In genomic region chr12:130826151-130826801, GRCh38 we compare ENCODE assay signal across 7 cellular contexts. TPM values are rescaled to one million over a fixed set of nuclear protein-coding genes. Genes with fewer than 3 reads are reported as not detected.
A peak's percentile ranks its signal among the peaks of the same experiment; 100 is the strongest.
DNase-seq lines count a peak whose midpoint lies in the region; ATAC-seq, FAIRE-seq and TF ChIP-seq lines count a peak whose summit lies in the region.

No MANE protein-coding gene starts in this region.

- no peaks in the 10 kb centered on the region for H3K27me3 ChIP-seq in gastroesophageal sphincter
- H3K27me3 ChIP-seq in sigmoid colon, result no peaks in the 10 kb centered on the region

- ATAC-seq in gastroesophageal sphincter (peak; percentile 86), GM18861 (IDR thresholded peaks at IDR 0.05; ENCODE audit: unreplicated experiment) (no peak), HG03439 (IDR thresholded peaks at IDR 0.05; ENCODE audit: unreplicated experiment) (no peak)

- H3K9me3 ChIP-seq in OCI-LY7 (ENCODE audit: low read length) (no peaks in the 10 kb centered on the region), gastroesophageal sphincter (no peaks in the 10 kb centered on the region), sigmoid colon (no peaks in the 10 kb centered on the region)

- WGBS in gastroesophageal sphincter (ENCODE audit: low coverage in 1 of 2), 2 donors, result 65 to 68% methylated on average over 5 to 10 of the region's 21 CpGs
- WGBS in sigmoid colon, 2 donors, result 67 to 74% methylated on average over 21 of the region's 21 CpGs

- H3K4me1 ChIP-seq in OCI-LY7 (ENCODE audit: insufficient read depth, low read length, poor library complexity, severe bottlenecking), result peaks cover 8% of the 10 kb centered on the region
- H3K4me1 ChIP-seq in gastroesophageal sphincter, result peaks cover 0 to 49% (median 13%) of the 10 kb centered on the region in 3 donors
- peaks cover 0 to 24% (median 15%) of the 10 kb centered on the region in 4 donors for H3K4me1 ChIP-seq in sigmoid colon

- no peak for TF ChIP-seq EP300 in gastroesophageal sphincter (IDR thresholded peaks at IDR 0.05)
- no peak for TF ChIP-seq EP300 in sigmoid colon (IDR thresholded peaks at IDR 0.05)

- intact Hi-C loops in OCI-LY7 (cut with micrococcal nuclease; ENCODE audit: unreplicated experiment) (loop anchor here (10.0 kb wide), 1 partner anchor 309 kb away; no protein-coding TSS in a partner anchor), sigmoid colon (cut with DNase I) (no loop called here)

- no peaks in the 10 kb centered on the region for H4K20me1 ChIP-seq in OCI-LY7 (ENCODE audit: insufficient read depth, low read length)

- no peak overlapping the region for H2AFZ ChIP-seq in OCI-LY7 (ENCODE audit: low read length)

- TF ChIP-seq POLR2A in GM12891 (IDR thresholded peaks at IDR 0.05; ENCODE audit: low read depth, low read length) (no peak), gastroesophageal sphincter (IDR thresholded peaks at IDR 0.05) (no peak), sigmoid colon (IDR thresholded peaks at IDR 0.05) (no peak)

- peaks cover 33% of the 10 kb centered on the region; the same call in 1 of the 2 replicates for H3K36me3 ChIP-seq in OCI-LY7 (ENCODE audit: insufficient read depth, low read length)
- peaks cover 0 to 32% of the 10 kb centered on the region in 2 donors for H3K36me3 ChIP-seq in gastroesophageal sphincter
- H3K36me3 ChIP-seq in sigmoid colon, result peaks cover 4 to 19% (median 7%) of the 10 kb centered on the region in 4 donors

- no peak overlapping the region for H3K27ac ChIP-seq in OCI-LY7 (ENCODE audit: low read depth, low read length, poor library complexity, severe bottlenecking)
- H3K27ac ChIP-seq in gastroesophageal sphincter, result peak overlapping the region in 3 of 4 donors; percentile 42 to 77 (median 72)
- H3K27ac ChIP-seq in sigmoid colon, result peak overlapping the region in 2 of 4 donors; percentile 37 to 74

- H3K79me2 ChIP-seq in OCI-LY7 (ENCODE audit: insufficient read depth, low read depth, low read length), result no peaks in the 10 kb centered on the region

- no peak overlapping the region for H3K4me2 ChIP-seq in OCI-LY7 (ENCODE audit: low read length)

- CTCF ChIA-PET in OCI-LY7 (lab: Charles Lee; ENCODE audit: unreplicated experiment), result interaction anchor here (0.6 to 0.9 kb wide), 2 partner anchors 10 to 31 kb away, joined by 3 read pairs; no protein-coding TSS in a partner anchor

- POLR2A ChIA-PET in OCI-LY7 (lab: Charles Lee), result interaction anchor here (0.6 to 1.3 kb wide), 3 partner anchors 9 to 71 kb away, joined by 3 to 6 read pairs (median 3); no protein-coding TSS in a partner anchor

- H3K9me2 ChIP-seq in OCI-LY7 (ENCODE audit: insufficient read depth, low read length), result no peaks in the 10 kb centered on the region

- no peak overlapping the region for H3K4me3 ChIP-seq in OCI-LY7 (ENCODE audit: low read depth, low read length, poor library complexity, severe bottlenecking)
- H3K4me3 ChIP-seq in gastroesophageal sphincter, result no peak overlapping the region
- no peak overlapping the region for H3K4me3 ChIP-seq in sigmoid colon

- FAIRE-seq in GM12891 (lab: Jason Lieb, UNC), result no peak

- TF ChIP-seq CTCF in OCI-LY7 (conservative IDR thresholded peaks at IDR 0.05; ENCODE audit: low read length), result peak; percentile 91
- TF ChIP-seq CTCF in gastroesophageal sphincter (IDR thresholded peaks at IDR 0.05), result peak; percentile 43 to 78 (median 68)
- peak; percentile 18 to 53 (median 37) for TF ChIP-seq CTCF in sigmoid colon (IDR thresholded peaks at IDR 0.05)

- BruUV-seq in OCI-LY7 (replicated peaks; lab: Mats Ljungman, UMichigan), result no TSS peak

- DNase-seq in GM12891 (ENCODE audit: insufficient read length, low spot score) (peak; percentile 41), OCI-LY7 (ENCODE audit: low spot score) (peak; percentile 39), activated T-helper 1 cell treated with Interleukin-2 at 50 U/mL for 16 hours (ENCODE audit: low read depth) (peak; percentile 65), sigmoid colon (no peak)

TF ChIP-seq in GM12891, 5 proteins besides CTCF, POLR2A, EP300 and RAD21:
- TF ChIP-seq POLR2AphosphoS5 (IDR thresholded peaks at IDR 0.05; ENCODE audit: low read depth, low read length) (no peak), TAF1 (IDR thresholded peaks at IDR 0.05; ENCODE audit: low read depth, low read length) (no peak), PAX5 (IDR thresholded peaks at IDR 0.05; ENCODE audit: insufficient read depth, low read length, severe bottlenecking) (no peak), SPI1 (IDR thresholded peaks at IDR 0.05; ENCODE audit: low read depth, low read length) (no peak), POU2F2 (IDR thresholded peaks at IDR 0.05; ENCODE audit: low read depth, low read length) (no peak)

RNA-seq across cellular contexts. Expression of gene STX2, which starts 12.8 kb away (rescaled TPM):
- polyA plus RNA-seq in GM12891 (2012; ENCODE audit: low read depth, missing spikeins), result 3.3 TPM
- total RNA-seq in OCI-LY7 (2014; rRNA removed; shearing (Covaris generic)), result 19.2 and 20.0 TPM in 2 replicates
- 18.3 and 18.9 TPM in 2 replicates for total RNA-seq in OCI-LY7 (2022)
- total RNA-seq in gastroesophageal sphincter, result 10 to 100 TPM; 41.6 to 77.5 (median 54.3) TPM
- total RNA-seq in sigmoid colon, result 10 to 100 TPM; 39.2 to 61.2 (median 44.2) TPM
- polyA plus RNA-seq in sigmoid colon, result 1 to 10 TPM; 2.8 to 5.9 (median 3.6) TPM

RNA-seq across cellular contexts. Expression of gene RAN, which starts 45.6 kb away (rescaled TPM):
- polyA plus RNA-seq in GM12891 (2012; ENCODE audit: low read depth, missing spikeins), result 1,629 TPM
- 1,462 and 1,858 TPM in 2 replicates for total RNA-seq in OCI-LY7 (2014; rRNA removed; shearing (Covaris generic))
- 1,734 and 1,957 TPM in 2 replicates for total RNA-seq in OCI-LY7 (2022)
- total RNA-seq in gastroesophageal sphincter, result 100 to 1,000 TPM; 139 to 199 (median 167) TPM
- total RNA-seq in sigmoid colon, result 100 to 1,000 TPM; 160 to 186 (median 180) TPM
- polyA plus RNA-seq in sigmoid colon, result 100 to 1,000 TPM; 258 to 509 (median 321) TPM

Comparison
In these comparisons a context has a peak if more than half of its experiments do, and no peak if none do; other contexts are left out.
1. CTCF ChIP-seq: peak in every context shown above with its lines; median percentile 91 in OCI-LY7; 68 in gastroesophageal sphincter; 37 in sigmoid colon.
2. RNA of gene RAN, which starts 45.6 kb away (total RNA-seq): 1,462 to 1,957 TPM in OCI-LY7; 160 to 186 TPM in sigmoid colon and 139 to 199 TPM in gastroesophageal sphincter; every median in the first group is over 4 times any median in the second.